In the genomic region with DNA sequence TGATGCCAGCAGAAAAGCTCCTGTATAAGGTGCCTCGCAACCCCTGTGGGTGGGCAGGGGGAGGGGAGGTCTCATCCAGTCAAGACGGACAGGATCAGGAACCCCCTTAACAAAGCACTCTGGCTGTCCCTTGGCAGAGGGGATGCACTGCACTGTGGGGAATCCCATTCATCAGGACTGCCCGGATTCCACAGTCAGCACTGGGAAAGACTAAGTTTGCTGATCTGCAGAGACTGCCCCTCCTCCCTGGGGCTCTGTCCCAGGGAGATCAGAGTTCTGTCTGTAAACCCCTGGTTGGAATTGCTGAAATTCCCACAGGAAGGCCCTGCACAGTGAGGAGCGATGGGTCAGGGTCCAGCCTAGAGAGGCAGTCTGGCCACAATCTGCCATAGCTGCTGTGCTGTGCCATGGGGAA, we compare ENCODE assay signal across 1 cellular context.
A peak's percentile ranks its signal among the peaks of the same experiment; 100 is the strongest.
TF ChIP-seq lines count a peak whose summit lies in the region.

No MANE protein-coding gene starts in this region.

TF ChIP-seq in HepG2, 621 proteins besides CTCF, POLR2A, EP300 and RAD21 (continued from another document and continues in another):
- TF ChIP-seq, protein P1, sequence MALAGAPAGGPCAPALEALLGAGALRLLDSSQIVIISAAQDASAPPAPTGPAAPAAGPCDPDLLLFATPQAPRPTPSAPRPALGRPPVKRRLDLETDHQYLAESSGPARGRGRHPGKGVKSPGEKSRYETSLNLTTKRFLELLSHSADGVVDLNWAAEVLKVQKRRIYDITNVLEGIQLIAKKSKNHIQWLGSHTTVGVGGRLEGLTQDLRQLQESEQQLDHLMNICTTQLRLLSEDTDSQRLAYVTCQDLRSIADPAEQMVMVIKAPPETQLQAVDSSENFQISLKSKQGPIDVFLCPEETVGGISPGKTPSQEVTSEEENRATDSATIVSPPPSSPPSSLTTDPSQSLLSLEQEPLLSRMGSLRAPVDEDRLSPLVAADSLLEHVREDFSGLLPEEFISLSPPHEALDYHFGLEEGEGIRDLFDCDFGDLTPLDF (CRISPR knock-in tag; IDR thresholded peaks at IDR 0.05), result no peak
- TF ChIP-seq HNF4A (CRISPR knock-in tag; IDR thresholded peaks at IDR 0.05) (peak; percentile 85), GABPB1 (CRISPR knock-in tag; IDR thresholded peaks at IDR 0.05) (no peak), ARNTL (CRISPR knock-in tag; IDR thresholded peaks at IDR 0.05) (no peak), NR2C2 (CRISPR knock-in tag; IDR thresholded peaks at IDR 0.05; ENCODE audit: borderline replicate concordance) (no peak), PAWR (CRISPR knock-in tag; IDR thresholded peaks at IDR 0.05; ENCODE audit: borderline replicate concordance) (no peak), ZBTB3 (CRISPR knock-in tag; IDR thresholded peaks at IDR 0.05; ENCODE audit: borderline replicate concordance, low read depth) (no peak), TRIM24 (CRISPR knock-in tag; IDR thresholded peaks at IDR 0.05) (no peak), ZNF550 (CRISPR knock-in tag; IDR thresholded peaks at IDR 0.05; ENCODE audit: borderline replicate concordance) (no peak), CHD2 (IDR thresholded peaks at IDR 0.05; ENCODE audit: low read depth, low read length) (no peak), SALL1 (CRISPR knock-in tag; IDR thresholded peaks at IDR 0.05) (peak; percentile 40; the same call in 1 of the 2 replicates), ZNF569 (CRISPR knock-in tag; IDR thresholded peaks at IDR 0.05; ENCODE audit: borderline replicate concordance) (no peak), PLRG1 (conservative IDR thresholded peaks at IDR 0.05) (no peak), SMYD3 (CRISPR knock-in tag; IDR thresholded peaks at IDR 0.05) (no peak), ZNF556 (CRISPR knock-in tag; IDR thresholded peaks at IDR 0.05; ENCODE audit: borderline replicate concordance) (no peak), SALL2 (CRISPR knock-in tag; IDR thresholded peaks at IDR 0.05) (no peak), PITX1 (CRISPR knock-in tag; IDR thresholded peaks at IDR 0.05) (0 out of 2 replicates have a peak, but pooled peaks have one; percentile 61)
- TF ChIP-seq, protein P2, sequence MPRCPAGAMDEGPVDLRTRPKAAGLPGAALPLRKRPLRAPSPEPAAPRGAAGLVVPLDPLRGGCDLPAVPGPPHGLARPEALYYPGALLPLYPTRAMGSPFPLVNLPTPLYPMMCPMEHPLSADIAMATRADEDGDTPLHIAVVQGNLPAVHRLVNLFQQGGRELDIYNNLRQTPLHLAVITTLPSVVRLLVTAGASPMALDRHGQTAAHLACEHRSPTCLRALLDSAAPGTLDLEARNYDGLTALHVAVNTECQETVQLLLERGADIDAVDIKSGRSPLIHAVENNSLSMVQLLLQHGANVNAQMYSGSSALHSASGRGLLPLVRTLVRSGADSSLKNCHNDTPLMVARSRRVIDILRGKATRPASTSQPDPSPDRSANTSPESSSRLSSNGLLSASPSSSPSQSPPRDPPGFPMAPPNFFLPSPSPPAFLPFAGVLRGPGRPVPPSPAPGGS (CRISPR knock-in tag; IDR thresholded peaks at IDR 0.05), result no peak
- TF ChIP-seq, protein P3, sequence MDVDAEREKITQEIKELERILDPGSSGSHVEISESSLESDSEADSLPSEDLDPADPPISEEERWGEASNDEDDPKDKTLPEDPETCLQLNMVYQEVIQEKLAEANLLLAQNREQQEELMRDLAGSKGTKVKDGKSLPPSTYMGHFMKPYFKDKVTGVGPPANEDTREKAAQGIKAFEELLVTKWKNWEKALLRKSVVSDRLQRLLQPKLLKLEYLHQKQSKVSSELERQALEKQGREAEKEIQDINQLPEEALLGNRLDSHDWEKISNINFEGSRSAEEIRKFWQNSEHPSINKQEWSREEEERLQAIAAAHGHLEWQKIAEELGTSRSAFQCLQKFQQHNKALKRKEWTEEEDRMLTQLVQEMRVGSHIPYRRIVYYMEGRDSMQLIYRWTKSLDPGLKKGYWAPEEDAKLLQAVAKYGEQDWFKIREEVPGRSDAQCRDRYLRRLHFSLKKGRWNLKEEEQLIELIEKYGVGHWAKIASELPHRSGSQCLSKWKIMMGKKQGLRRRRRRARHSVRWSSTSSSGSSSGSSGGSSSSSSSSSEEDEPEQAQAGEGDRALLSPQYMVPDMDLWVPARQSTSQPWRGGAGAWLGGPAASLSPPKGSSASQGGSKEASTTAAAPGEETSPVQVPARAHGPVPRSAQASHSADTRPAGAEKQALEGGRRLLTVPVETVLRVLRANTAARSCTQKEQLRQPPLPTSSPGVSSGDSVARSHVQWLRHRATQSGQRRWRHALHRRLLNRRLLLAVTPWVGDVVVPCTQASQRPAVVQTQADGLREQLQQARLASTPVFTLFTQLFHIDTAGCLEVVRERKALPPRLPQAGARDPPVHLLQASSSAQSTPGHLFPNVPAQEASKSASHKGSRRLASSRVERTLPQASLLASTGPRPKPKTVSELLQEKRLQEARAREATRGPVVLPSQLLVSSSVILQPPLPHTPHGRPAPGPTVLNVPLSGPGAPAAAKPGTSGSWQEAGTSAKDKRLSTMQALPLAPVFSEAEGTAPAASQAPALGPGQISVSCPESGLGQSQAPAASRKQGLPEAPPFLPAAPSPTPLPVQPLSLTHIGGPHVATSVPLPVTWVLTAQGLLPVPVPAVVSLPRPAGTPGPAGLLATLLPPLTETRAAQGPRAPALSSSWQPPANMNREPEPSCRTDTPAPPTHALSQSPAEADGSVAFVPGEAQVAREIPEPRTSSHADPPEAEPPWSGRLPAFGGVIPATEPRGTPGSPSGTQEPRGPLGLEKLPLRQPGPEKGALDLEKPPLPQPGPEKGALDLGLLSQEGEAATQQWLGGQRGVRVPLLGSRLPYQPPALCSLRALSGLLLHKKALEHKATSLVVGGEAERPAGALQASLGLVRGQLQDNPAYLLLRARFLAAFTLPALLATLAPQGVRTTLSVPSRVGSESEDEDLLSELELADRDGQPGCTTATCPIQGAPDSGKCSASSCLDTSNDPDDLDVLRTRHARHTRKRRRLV (CRISPR knock-in tag; IDR thresholded peaks at IDR 0.05), result no peak
- TF ChIP-seq, protein P4, sequence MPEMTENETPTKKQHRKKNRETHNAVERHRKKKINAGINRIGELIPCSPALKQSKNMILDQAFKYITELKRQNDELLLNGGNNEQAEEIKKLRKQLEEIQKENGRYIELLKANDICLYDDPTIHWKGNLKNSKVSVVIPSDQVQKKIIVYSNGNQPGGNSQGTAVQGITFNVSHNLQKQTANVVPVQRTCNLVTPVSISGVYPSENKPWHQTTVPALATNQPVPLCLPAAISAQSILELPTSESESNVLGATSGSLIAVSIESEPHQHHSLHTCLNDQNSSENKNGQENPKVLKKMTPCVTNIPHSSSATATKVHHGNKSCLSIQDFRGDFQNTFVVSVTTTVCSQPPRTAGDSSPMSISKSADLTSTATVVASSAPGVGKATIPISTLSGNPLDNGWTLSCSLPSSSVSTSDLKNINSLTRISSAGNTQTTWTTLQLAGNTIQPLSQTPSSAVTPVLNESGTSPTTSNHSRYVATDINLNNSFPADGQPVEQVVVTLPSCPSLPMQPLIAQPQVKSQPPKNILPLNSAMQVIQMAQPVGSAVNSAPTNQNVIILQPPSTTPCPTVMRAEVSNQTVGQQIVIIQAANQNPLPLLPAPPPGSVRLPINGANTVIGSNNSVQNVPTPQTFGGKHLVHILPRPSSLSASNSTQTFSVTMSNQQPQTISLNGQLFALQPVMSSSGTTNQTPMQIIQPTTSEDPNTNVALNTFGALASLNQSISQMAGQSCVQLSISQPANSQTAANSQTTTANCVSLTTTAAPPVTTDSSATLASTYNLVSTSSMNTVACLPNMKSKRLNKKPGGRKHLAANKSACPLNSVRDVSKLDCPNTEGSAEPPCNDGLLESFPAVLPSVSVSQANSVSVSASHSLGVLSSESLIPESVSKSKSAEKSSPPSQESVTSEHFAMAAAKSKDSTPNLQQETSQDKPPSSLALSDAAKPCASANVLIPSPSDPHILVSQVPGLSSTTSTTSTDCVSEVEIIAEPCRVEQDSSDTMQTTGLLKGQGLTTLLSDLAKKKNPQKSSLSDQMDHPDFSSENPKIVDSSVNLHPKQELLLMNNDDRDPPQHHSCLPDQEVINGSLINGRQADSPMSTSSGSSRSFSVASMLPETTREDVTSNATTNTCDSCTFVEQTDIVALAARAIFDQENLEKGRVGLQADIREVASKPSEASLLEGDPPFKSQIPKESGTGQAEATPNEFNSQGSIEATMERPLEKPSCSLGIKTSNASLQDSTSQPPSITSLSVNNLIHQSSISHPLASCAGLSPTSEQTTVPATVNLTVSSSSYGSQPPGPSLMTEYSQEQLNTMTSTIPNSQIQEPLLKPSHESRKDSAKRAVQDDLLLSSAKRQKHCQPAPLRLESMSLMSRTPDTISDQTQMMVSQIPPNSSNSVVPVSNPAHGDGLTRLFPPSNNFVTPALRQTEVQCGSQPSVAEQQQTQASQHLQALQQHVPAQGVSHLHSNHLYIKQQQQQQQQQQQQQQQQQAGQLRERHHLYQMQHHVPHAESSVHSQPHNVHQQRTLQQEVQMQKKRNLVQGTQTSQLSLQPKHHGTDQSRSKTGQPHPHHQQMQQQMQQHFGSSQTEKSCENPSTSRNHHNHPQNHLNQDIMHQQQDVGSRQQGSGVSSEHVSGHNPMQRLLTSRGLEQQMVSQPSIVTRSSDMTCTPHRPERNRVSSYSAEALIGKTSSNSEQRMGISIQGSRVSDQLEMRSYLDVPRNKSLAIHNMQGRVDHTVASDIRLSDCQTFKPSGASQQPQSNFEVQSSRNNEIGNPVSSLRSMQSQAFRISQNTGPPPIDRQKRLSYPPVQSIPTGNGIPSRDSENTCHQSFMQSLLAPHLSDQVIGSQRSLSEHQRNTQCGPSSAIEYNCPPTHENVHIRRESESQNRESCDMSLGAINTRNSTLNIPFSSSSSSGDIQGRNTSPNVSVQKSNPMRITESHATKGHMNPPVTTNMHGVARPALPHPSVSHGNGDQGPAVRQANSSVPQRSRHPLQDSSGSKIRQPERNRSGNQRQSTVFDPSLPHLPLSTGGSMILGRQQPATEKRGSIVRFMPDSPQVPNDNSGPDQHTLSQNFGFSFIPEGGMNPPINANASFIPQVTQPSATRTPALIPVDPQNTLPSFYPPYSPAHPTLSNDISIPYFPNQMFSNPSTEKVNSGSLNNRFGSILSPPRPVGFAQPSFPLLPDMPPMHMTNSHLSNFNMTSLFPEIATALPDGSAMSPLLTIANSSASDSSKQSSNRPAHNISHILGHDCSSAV (CRISPR knock-in tag; IDR thresholded peaks at IDR 0.05; ENCODE audit: borderline replicate concordance), result no peak
- TF ChIP-seq, protein P5, sequence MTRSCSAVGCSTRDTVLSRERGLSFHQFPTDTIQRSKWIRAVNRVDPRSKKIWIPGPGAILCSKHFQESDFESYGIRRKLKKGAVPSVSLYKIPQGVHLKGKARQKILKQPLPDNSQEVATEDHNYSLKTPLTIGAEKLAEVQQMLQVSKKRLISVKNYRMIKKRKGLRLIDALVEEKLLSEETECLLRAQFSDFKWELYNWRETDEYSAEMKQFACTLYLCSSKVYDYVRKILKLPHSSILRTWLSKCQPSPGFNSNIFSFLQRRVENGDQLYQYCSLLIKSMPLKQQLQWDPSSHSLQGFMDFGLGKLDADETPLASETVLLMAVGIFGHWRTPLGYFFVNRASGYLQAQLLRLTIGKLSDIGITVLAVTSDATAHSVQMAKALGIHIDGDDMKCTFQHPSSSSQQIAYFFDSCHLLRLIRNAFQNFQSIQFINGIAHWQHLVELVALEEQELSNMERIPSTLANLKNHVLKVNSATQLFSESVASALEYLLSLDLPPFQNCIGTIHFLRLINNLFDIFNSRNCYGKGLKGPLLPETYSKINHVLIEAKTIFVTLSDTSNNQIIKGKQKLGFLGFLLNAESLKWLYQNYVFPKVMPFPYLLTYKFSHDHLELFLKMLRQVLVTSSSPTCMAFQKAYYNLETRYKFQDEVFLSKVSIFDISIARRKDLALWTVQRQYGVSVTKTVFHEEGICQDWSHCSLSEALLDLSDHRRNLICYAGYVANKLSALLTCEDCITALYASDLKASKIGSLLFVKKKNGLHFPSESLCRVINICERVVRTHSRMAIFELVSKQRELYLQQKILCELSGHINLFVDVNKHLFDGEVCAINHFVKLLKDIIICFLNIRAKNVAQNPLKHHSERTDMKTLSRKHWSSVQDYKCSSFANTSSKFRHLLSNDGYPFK (CRISPR knock-in tag; IDR thresholded peaks at IDR 0.05; ENCODE audit: borderline replicate concordance), result peak; percentile 65; the same call in 1 of the 2 replicates
- TF ChIP-seq, protein P6, sequence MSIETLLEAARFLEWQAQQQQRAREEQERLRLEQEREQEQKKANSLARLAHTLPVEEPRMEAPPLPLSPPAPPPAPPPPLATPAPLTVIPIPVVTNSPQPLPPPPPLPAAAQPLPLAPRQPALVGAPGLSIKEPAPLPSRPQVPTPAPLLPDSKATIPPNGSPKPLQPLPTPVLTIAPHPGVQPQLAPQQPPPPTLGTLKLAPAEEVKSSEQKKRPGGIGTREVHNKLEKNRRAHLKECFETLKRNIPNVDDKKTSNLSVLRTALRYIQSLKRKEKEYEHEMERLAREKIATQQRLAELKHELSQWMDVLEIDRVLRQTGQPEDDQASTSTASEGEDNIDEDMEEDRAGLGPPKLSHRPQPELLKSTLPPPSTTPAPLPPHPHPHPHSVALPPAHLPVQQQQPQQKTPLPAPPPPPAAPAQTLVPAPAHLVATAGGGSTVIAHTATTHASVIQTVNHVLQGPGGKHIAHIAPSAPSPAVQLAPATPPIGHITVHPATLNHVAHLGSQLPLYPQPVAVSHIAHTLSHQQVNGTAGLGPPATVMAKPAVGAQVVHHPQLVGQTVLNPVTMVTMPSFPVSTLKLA (IDR thresholded peaks at IDR 0.05), result no peak
- TF ChIP-seq, protein P7, sequence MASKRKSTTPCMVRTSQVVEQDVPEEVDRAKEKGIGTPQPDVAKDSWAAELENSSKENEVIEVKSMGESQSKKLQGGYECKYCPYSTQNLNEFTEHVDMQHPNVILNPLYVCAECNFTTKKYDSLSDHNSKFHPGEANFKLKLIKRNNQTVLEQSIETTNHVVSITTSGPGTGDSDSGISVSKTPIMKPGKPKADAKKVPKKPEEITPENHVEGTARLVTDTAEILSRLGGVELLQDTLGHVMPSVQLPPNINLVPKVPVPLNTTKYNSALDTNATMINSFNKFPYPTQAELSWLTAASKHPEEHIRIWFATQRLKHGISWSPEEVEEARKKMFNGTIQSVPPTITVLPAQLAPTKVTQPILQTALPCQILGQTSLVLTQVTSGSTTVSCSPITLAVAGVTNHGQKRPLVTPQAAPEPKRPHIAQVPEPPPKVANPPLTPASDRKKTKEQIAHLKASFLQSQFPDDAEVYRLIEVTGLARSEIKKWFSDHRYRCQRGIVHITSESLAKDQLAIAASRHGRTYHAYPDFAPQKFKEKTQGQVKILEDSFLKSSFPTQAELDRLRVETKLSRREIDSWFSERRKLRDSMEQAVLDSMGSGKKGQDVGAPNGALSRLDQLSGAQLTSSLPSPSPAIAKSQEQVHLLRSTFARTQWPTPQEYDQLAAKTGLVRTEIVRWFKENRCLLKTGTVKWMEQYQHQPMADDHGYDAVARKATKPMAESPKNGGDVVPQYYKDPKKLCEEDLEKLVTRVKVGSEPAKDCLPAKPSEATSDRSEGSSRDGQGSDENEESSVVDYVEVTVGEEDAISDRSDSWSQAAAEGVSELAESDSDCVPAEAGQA (IDR thresholded peaks at IDR 0.05; ENCODE audit: low read depth), result no peak
- TF ChIP-seq, protein P7 (CRISPR knock-in tag; IDR thresholded peaks at IDR 0.05; ENCODE audit: borderline replicate concordance), result no peak
